ENCODE assay signal across 1 cellular context in the genomic region with DNA sequence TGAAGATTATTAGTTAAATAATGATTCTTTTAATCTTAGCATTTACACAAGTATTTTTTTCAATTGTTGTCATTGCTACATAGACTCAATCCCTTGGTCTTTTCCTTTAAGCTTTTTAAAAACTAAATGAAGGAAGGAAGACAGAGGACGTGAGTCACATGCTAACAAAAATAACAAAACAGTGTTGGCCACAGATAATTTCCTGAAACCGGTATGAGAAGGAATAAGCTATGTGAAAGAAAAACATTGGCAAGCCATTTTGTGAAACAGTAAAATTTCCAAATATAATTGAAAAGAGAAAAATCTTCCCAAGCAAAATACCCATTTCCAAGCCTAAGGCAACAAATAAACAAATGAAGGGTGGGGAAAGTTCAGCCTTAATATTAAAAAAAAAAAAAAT.
TF ChIP-seq lines count a peak whose summit lies in the region.

No MANE protein-coding gene starts in this region.

TF ChIP-seq in WTC11, 78 proteins besides CTCF, POLR2A, EP300 and RAD21 (continued from another document):
- TF ChIP-seq, protein P1, sequence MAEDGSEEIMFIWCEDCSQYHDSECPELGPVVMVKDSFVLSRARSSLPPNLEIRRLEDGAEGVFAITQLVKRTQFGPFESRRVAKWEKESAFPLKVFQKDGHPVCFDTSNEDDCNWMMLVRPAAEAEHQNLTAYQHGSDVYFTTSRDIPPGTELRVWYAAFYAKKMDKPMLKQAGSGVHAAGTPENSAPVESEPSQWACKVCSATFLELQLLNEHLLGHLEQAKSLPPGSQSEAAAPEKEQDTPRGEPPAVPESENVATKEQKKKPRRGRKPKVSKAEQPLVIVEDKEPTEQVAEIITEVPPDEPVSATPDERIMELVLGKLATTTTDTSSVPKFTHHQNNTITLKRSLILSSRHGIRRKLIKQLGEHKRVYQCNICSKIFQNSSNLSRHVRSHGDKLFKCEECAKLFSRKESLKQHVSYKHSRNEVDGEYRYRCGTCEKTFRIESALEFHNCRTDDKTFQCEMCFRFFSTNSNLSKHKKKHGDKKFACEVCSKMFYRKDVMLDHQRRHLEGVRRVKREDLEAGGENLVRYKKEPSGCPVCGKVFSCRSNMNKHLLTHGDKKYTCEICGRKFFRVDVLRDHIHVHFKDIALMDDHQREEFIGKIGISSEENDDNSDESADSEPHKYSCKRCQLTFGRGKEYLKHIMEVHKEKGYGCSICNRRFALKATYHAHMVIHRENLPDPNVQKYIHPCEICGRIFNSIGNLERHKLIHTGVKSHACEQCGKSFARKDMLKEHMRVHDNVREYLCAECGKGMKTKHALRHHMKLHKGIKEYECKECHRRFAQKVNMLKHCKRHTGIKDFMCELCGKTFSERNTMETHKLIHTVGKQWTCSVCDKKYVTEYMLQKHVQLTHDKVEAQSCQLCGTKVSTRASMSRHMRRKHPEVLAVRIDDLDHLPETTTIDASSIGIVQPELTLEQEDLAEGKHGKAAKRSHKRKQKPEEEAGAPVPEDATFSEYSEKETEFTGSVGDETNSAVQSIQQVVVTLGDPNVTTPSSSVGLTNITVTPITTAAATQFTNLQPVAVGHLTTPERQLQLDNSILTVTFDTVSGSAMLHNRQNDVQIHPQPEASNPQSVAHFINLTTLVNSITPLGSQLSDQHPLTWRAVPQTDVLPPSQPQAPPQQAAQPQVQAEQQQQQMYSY (CRISPR knock-in tag; IDR thresholded peaks at IDR 0.05) = no peak
- no peak for TF ChIP-seq FOXJ3 (CRISPR knock-in tag; IDR thresholded peaks at IDR 0.05; ENCODE audit: borderline replicate concordance)
- no peak for TF ChIP-seq GTF2I (CRISPR knock-in tag; conservative IDR thresholded peaks at IDR 0.05)
